Comparison of ENCODE assay signal across 1 cellular context in genomic region chr2:180599804-180600203, GRCh38.
TF ChIP-seq lines count a peak whose summit lies in the region.

No MANE protein-coding gene starts in this region.

TF ChIP-seq in SK-N-SH treated with all-trans-retinoic acid at 6 μM for 48 hours, 23 proteins besides CTCF, POLR2A, EP300 and RAD21 (continued from another document):
- TF ChIP-seq PATZ1 (CRISPR knock-in tag; IDR thresholded peaks at IDR 0.05; ENCODE audit: borderline replicate concordance) = no peak
- TF ChIP-seq ZNF565 (CRISPR knock-in tag; conservative IDR thresholded peaks at IDR 0.05; ENCODE audit: low read depth) = no peak
- no peak for TF ChIP-seq ZNF8 (CRISPR knock-in tag; IDR thresholded peaks at IDR 0.05)
- TF ChIP-seq CREB5 (CRISPR knock-in tag; IDR thresholded peaks at IDR 0.05; ENCODE audit: low read depth) = no peak
- no peak for TF ChIP-seq ESRRG (CRISPR knock-in tag; IDR thresholded peaks at IDR 0.05)
- no peak for TF ChIP-seq SNAI2 (CRISPR knock-in tag; IDR thresholded peaks at IDR 0.05)
- no peak for TF ChIP-seq GLIS3 (CRISPR knock-in tag; IDR thresholded peaks at IDR 0.05)
- TF ChIP-seq ZC3H10 (CRISPR knock-in tag; IDR thresholded peaks at IDR 0.05) = no peak
- TF ChIP-seq ISL1 (CRISPR knock-in tag; IDR thresholded peaks at IDR 0.05) = no peak
- TF ChIP-seq TOX (CRISPR knock-in tag; IDR thresholded peaks at IDR 0.05; ENCODE audit: borderline replicate concordance) = no peak
- TF ChIP-seq CSRNP3 (CRISPR knock-in tag; IDR thresholded peaks at IDR 0.05) = no peak
TF ChIP-seq in SK-N-SH treated with all-trans-retinoic acid at 6 μM for 48 hours: peak in this region for 0.
